18 cellular contexts compared by ENCODE assay signal in the genomic region with DNA sequence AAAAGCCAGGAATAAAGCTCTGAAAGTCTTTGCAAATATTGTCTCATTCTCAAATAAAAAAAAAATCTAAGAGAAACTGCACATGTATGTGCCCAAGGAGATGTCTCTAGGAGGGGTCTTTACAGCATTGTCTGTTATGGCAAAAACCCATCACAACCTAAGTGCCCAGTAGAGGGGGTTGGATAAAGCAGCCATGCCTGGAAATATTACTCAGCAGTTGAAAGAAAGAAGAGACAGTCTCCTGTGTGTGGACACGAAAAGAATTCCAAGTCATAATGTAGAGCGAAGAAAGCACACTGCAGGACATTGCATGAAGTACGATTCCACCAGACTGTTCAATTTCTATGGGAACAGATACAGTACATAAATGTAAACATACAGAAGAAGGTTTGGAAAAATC. TPM values are rescaled to one million over a fixed set of nuclear protein-coding genes. Genes with fewer than 3 reads are reported as not detected.
DNase-seq lines count a peak whose midpoint lies in the region; ATAC-seq, FAIRE-seq and TF ChIP-seq lines count a peak whose summit lies in the region.
"Had no signal": no experiment of that assay in that cellular context is flagged by ENCODE, and none has a peak within 500 bp of the region (broad histone marks: within the 10 kb centered on the region; RNA-seq: fewer than 3 reads in every experiment).

No MANE protein-coding gene starts in this region.

- peaks cover 7% of the 10 kb centered on the region for H3K4me1 Mint-ChIP-seq in activated naive CD8-positive, alpha-beta T cell treated with anti-CD3 and anti-CD28 coated beads, Interleukin-2, amount 50 U/mL, for 24 hours
- H3K4me1 Mint-ChIP-seq: endodermal cell had no signal

- H3K36me3 ChIP-seq in BE2C (no peaks in the 10 kb centered on the region), Loucy (ENCODE audit: insufficient read depth, low read length) (no peaks in the 10 kb centered on the region)
- H3K36me3 ChIP-seq: ascending aorta, left lung, stomach had no signal

- H4K20me1 ChIP-seq in Loucy (ENCODE audit: insufficient read depth, low read length, poor library complexity, severe bottlenecking) = no peaks in the 10 kb centered on the region

- H3K9ac ChIP-seq in Loucy (ENCODE audit: low read depth, low read length, poor library complexity, severe bottlenecking) = no peak overlapping the region

- H3K4me3 ChIP-seq in BE2C (ENCODE audit: low read depth, low read length) (no peak overlapping the region), Loucy (ENCODE audit: low read length, poor library complexity, severe bottlenecking) (no peak overlapping the region), astrocyte of the cerebellum (ENCODE audit: low read depth, low read length) (no peak overlapping the region)
- H3K4me3 ChIP-seq: ascending aorta, left lung, stomach had no signal

- no peaks in the 10 kb centered on the region for H3K27me3 ChIP-seq in BE2C
- H3K27me3 ChIP-seq in Loucy (ENCODE audit: insufficient read depth, low read length, poor library complexity, severe bottlenecking) = no peaks in the 10 kb centered on the region
- H3K27me3 ChIP-seq: ascending aorta, left lung, stomach had no signal

- no peaks in the 10 kb centered on the region for H3K79me2 ChIP-seq in Loucy (ENCODE audit: insufficient read depth, low read length)

- DNase-seq in BE2C = no peak
- peak; percentile 40 for DNase-seq in astrocyte of the cerebellum (ENCODE audit: low read depth)
- peak; percentile 56 for DNase-seq in islet precursor cell
- no peak for DNase-seq in activated naive CD8-positive, alpha-beta T cell treated with anti-CD3 and anti-CD28 coated beads, Interleukin-2, amount 50 U/mL, for 24 hours
- DNase-seq in superior temporal gyrus (ENCODE audit: extremely low spot score) = no peak
- no peak for DNase-seq in H54 (ENCODE audit: insufficient read length, low spot score)
- DNase-seq: CD8-positive, alpha-beta T cell; endodermal cell; H9; left lung; natural killer cell; RPMI8226; stomach had no signal

- FAIRE-seq in H54 (lab: Jason Lieb, UNC) = no peak

- TF ChIP-seq CTCF in BE2C (IDR thresholded peaks at IDR 0.05; ENCODE audit: low read depth, low read length) (peak; percentile 53), Loucy (conservative IDR thresholded peaks at IDR 0.05; ENCODE audit: low read length) (peak; percentile 29; the same call in 1 of the 2 replicates), astrocyte of the cerebellum (IDR thresholded peaks at IDR 0.05; ENCODE audit: low read depth, low read length, missing control alignments) (peak; percentile 56)

- no peaks in the 10 kb centered on the region for H3F3A ChIP-seq in Loucy (ENCODE audit: low read depth)

- no peak overlapping the region for H3K27ac Mint-ChIP-seq in activated naive CD8-positive, alpha-beta T cell treated with anti-CD3 and anti-CD28 coated beads, Interleukin-2, amount 50 U/mL, for 24 hours
- H3K27ac Mint-ChIP-seq: CD8-positive, alpha-beta T cell; endodermal cell; H9; natural killer cell; T-helper 2 cell treated with Interferon-gamma antibody and Interleukin-4, amounts not matched to agents 5 μg/mL and 100 μg/mL, for 36 hours had no signal

- H3K4me1 ChIP-seq in BE2C = peaks cover 4% of the 10 kb centered on the region; the same call in 1 of the 2 replicates
- H3K4me1 ChIP-seq in Loucy (ENCODE audit: insufficient read depth, low read length, poor library complexity, severe bottlenecking) = no peaks in the 10 kb centered on the region

- ATAC-seq in activated naive CD8-positive, alpha-beta T cell treated with anti-CD3 and anti-CD28 coated beads, Interleukin-2, amount 50 U/mL, for 24 hours = no peak
- ATAC-seq in GM21447 (IDR thresholded peaks at IDR 0.05; ENCODE audit: unreplicated experiment) = no peak
- ATAC-seq: CD8-positive, alpha-beta T cell; left lung; natural killer cell; sciatic nerve had no signal

- no peaks in the 10 kb centered on the region for H3K36me3 Mint-ChIP-seq in activated naive CD8-positive, alpha-beta T cell treated with anti-CD3 and anti-CD28 coated beads, Interleukin-2, amount 50 U/mL, for 24 hours (ENCODE audit: low read depth)
- H3K36me3 Mint-ChIP-seq: CD8-positive, alpha-beta T cell; natural killer cell had no signal

- H3K4me3 Mint-ChIP-seq in activated naive CD8-positive, alpha-beta T cell treated with anti-CD3 and anti-CD28 coated beads, Interleukin-2, amount 50 U/mL, for 24 hours = no peak overlapping the region
- H3K4me3 Mint-ChIP-seq: CD8-positive, alpha-beta T cell; endodermal cell; H9; natural killer cell; T-helper 2 cell treated with Interferon-gamma antibody and Interleukin-4, amounts not matched to agents 5 μg/mL and 100 μg/mL, for 36 hours had no signal

- peaks cover 13% of the 10 kb centered on the region for H3K27me3 Mint-ChIP-seq in activated naive CD8-positive, alpha-beta T cell treated with anti-CD3 and anti-CD28 coated beads, Interleukin-2, amount 50 U/mL, for 24 hours

- no peak for TF ChIP-seq POLR2A in H54 (IDR thresholded peaks at IDR 0.05; ENCODE audit: low read depth, low read length)

- no peak overlapping the region for H3K4me2 ChIP-seq in Loucy (ENCODE audit: low read depth, low read length, poor library complexity, severe bottlenecking)

- no peak overlapping the region for H2AFZ ChIP-seq in Loucy (ENCODE audit: low read length)

- no peaks in the 10 kb centered on the region for H3K9me2 ChIP-seq in Loucy (replicated peaks; ENCODE audit: low read depth, low read length)

- no peaks in the 10 kb centered on the region for H3K9me3 ChIP-seq in BE2C
- H3K9me3 ChIP-seq in Loucy (ENCODE audit: insufficient read depth, low read depth, low read length) = no peaks in the 10 kb centered on the region
- H3K9me3 ChIP-seq: ascending aorta, left lung, stomach had no signal

- no peaks in the 10 kb centered on the region for H3K9me3 Mint-ChIP-seq in activated naive CD8-positive, alpha-beta T cell treated with anti-CD3 and anti-CD28 coated beads, Interleukin-2, amount 50 U/mL, for 24 hours
- H3K9me3 Mint-ChIP-seq: CD8-positive, alpha-beta T cell; endodermal cell; H9; natural killer cell; T-helper 2 cell treated with Interferon-gamma antibody and Interleukin-4, amounts not matched to agents 5 μg/mL and 100 μg/mL, for 36 hours had no signal

- in situ Hi-C loops in astrocyte of the cerebellum (cut with HindIII; ENCODE audit: low sequenced_read_pairs) = no loop called here

RNA-seq across cellular contexts. Expression of a gene that starts 7.3 kb away (rescaled TPM):
- 1.5 TPM for polyA plus RNA-seq in BE2C (2012; ENCODE audit: insufficient read depth, insufficient read length, low read depth)

Comparison
In these comparisons a context has a peak if more than half of its experiments do, and no peak if none do; other contexts are left out.
1. DNase-seq: peak in astrocyte of the cerebellum (single experiment) and islet precursor cell (single experiment); none in BE2C (single experiment), activated naive CD8-positive, alpha-beta T cell treated with anti-CD3 and anti-CD28 coated beads, Interleukin-2, amount 50 U/mL, for 24 hours (single experiment), superior temporal gyrus (single experiment) and H54 (single experiment).
2. Peak in every context shown above with its lines, with median percentiles within 50 percentile points of each other: CTCF ChIP-seq.